In genomic region chr2:187541086-187542085, GRCh38 we compare ENCODE assay signal across 11 cellular contexts. TPM values are rescaled to one million over a fixed set of nuclear protein-coding genes. Genes with fewer than 3 reads are reported as not detected.
A peak's percentile ranks its signal among the peaks of the same experiment; 100 is the strongest.
DNase-seq lines count a peak whose midpoint lies in the region; ATAC-seq and TF ChIP-seq lines count a peak whose summit lies in the region.
"Had no signal": no experiment of that assay in that cellular context is flagged by ENCODE, and none has a peak within 500 bp of the region (broad histone marks: within the 10 kb centered on the region; RNA-seq: fewer than 3 reads in every experiment).

No MANE protein-coding gene starts in this region.

- no peaks in the 10 kb centered on the region for H3K27me3 Mint-ChIP-seq in CD8-positive, alpha-beta memory T cell

- no peaks in the 10 kb centered on the region for H3K4me1 Mint-ChIP-seq in CD8-positive, alpha-beta memory T cell

- H3K9me3 Mint-ChIP-seq in CD8-positive, alpha-beta memory T cell = peaks cover 0 to 13% (median 8%) of the 10 kb centered on the region in 5 donors

- TF ChIP-seq CTCF in AG09309 (IDR thresholded peaks at IDR 0.05; ENCODE audit: control insufficient read depth, insufficient read depth, low read depth, low read length, missing control alignments) (no peak), fibroblast of mammary gland (conservative IDR thresholded peaks at IDR 0.05; ENCODE audit: control insufficient read depth, insufficient read depth, low read depth, low read length) (no peak)

- H3K27ac ChIP-seq in CD8-positive, alpha-beta memory T cell (ENCODE audit: low read depth, low read length) = no peak overlapping the region

- no peak overlapping the region for H3K27ac Mint-ChIP-seq in CD8-positive, alpha-beta memory T cell

- DNase-seq in AG09309 (ENCODE audit: low read depth) (peak; percentile 72), RPMI7951 (ENCODE audit: low read depth) (peak; percentile 79), fibroblast of mammary gland (ENCODE audit: low read depth) (peak; percentile 99), non-pigmented ciliary epithelial cell (ENCODE audit: low read depth) (peak; percentile 91), NCI-H187 (lab: John Stamatoyannopoulos, UW) (no peak)
- DNase-seq in activated CD4-positive, alpha-beta T cell treated with anti-CD3 and anti-CD28 coated beads for 4 hours = no peak
- DNase-seq in CD8-positive, alpha-beta memory T cell = no peak
- DNase-seq: anterior cingulate cortex; DMS 273 treated with DMSO at 0.1 percent for 48 hours; NK-92 treated with Interleukin-12 subunit alpha and Interleukin-12 subunit beta, amount 100 ng/mL, for 24 hours had no signal

- no peaks in the 10 kb centered on the region for H3K9me3 ChIP-seq in CD8-positive, alpha-beta memory T cell (ENCODE audit: low read length)

- no peak for ATAC-seq in GM19452 (IDR thresholded peaks at IDR 0.05; ENCODE audit: unreplicated experiment)

- H3K36me3 ChIP-seq in CD8-positive, alpha-beta memory T cell (ENCODE audit: insufficient read depth, low read length) = no peaks in the 10 kb centered on the region

- CTCF ChIA-PET in CD8-positive, alpha-beta memory T cell (lab: Charles Lee) = no interaction called here

- H3K4me3 ChIP-seq in AG09309 (ENCODE audit: control insufficient read depth, low read depth, low read length) (no peak overlapping the region), fibroblast of mammary gland (ENCODE audit: control insufficient read depth, low read depth, low read length) (peak overlapping the region; percentile 9)
- H3K4me3 ChIP-seq in CD8-positive, alpha-beta memory T cell (ENCODE audit: low read length) = no peak overlapping the region

- POLR2A ChIA-PET in CD8-positive, alpha-beta memory T cell (lab: Charles Lee) = no interaction called here

- H3K4me3 Mint-ChIP-seq in CD8-positive, alpha-beta memory T cell = no peak overlapping the region

- H3K4me1 ChIP-seq in CD8-positive, alpha-beta memory T cell (ENCODE audit: insufficient read depth, low read length) = no peaks in the 10 kb centered on the region

- no peaks in the 10 kb centered on the region for H3K36me3 Mint-ChIP-seq in CD8-positive, alpha-beta memory T cell

- no peaks in the 10 kb centered on the region for H3K27me3 ChIP-seq in CD8-positive, alpha-beta memory T cell (ENCODE audit: insufficient read depth, low read length, poor library complexity, severe bottlenecking)

RNA-seq across cellular contexts. Expression of gene TFPI, which starts 12.8 kb away (rescaled TPM):
- total RNA-seq in RPMI7951 (2014; rRNA removed; shearing (Covaris generic)) = 57.2 and 73.3 TPM in 2 replicates
- total RNA-seq in CD8-positive, alpha-beta memory T cell = not detected
- polyA plus RNA-seq in CD8-positive, alpha-beta memory T cell = not detected

Comparison
In these comparisons a context has a peak if more than half of its experiments do, and no peak if none do; other contexts are left out.
1. DNase-seq: peak in AG09309 (single experiment), RPMI7951 (single experiment), fibroblast of mammary gland (single experiment) and non-pigmented ciliary epithelial cell (single experiment); none in NCI-H187 (0 of 2), activated CD4-positive, alpha-beta T cell treated with anti-CD3 and anti-CD28 coated beads for 4 hours (0 of 2) and CD8-positive, alpha-beta memory T cell (0 of 5).
2. RNA of gene TFPI, which starts 12.8 kb away (total RNA-seq): 57.2 to 73.3 TPM in RPMI7951; not detected in CD8-positive, alpha-beta memory T cell; every median in the first group is over 10 times any median in the second.